In genomic region chr6:90204327-90204726, GRCh38 we compare ENCODE assay signal across 25 cellular contexts.
DNase-seq lines count a peak whose midpoint lies in the region; ATAC-seq and TF ChIP-seq lines count a peak whose summit lies in the region.
"Had no signal": no experiment of that assay in that cellular context is flagged by ENCODE, and none has a peak within 500 bp of the region (broad histone marks: within the 10 kb centered on the region; RNA-seq: fewer than 3 reads in every experiment).

No MANE protein-coding gene starts in this region.

- no peak overlapping the region for H3K27ac ChIP-seq in heart left ventricle
- no peak overlapping the region for H3K27ac ChIP-seq in left ventricle myocardium inferior (replicated peaks)
- no peak overlapping the region for H3K27ac ChIP-seq in heart right ventricle
- H3K27ac ChIP-seq: brain microvascular endothelial cell, vagina had no signal

- TF ChIP-seq CTCF in heart left ventricle (IDR thresholded peaks at IDR 0.05) (no peak), left ventricle myocardium inferior (IDR thresholded peaks at IDR 0.05; ENCODE audit: borderline replicate concordance) (no peak), heart right ventricle (IDR thresholded peaks at IDR 0.05) (no peak)

- H3K27me3 Mint-ChIP-seq in activated naive CD8-positive, alpha-beta T cell treated with anti-CD3 and anti-CD28 coated beads, Interleukin-2, amount 50 U/mL, for 24 hours, result no peaks in the 10 kb centered on the region
- H3K27me3 Mint-ChIP-seq: CD8-positive, alpha-beta memory T cell had no signal

- TF ChIP-seq POLR2A in heart left ventricle (IDR thresholded peaks at IDR 0.05), result no peak

- no peak overlapping the region for H3K4me3 ChIP-seq in heart left ventricle
- H3K4me3 ChIP-seq in left ventricle myocardium inferior, result no peak overlapping the region
- no peak overlapping the region for H3K4me3 ChIP-seq in heart right ventricle
- H3K4me3 ChIP-seq: vagina had no signal

- DNase-seq in heart left ventricle (no peak), left ventricle myocardium inferior (no peak), heart right ventricle (no peak), RKO (ENCODE audit: low spot score) (no peak), mesenteric fat pad (ENCODE audit: low spot score) (no peak)
- DNase-seq in activated naive CD8-positive, alpha-beta T cell treated with anti-CD3 and anti-CD28 coated beads, Interleukin-2, amount 50 U/mL, for 24 hours, result no peak
- DNase-seq: activated CD4-positive, CD25-positive, alpha-beta regulatory T cell; activated naive CD4-positive, alpha-beta T cell treated with anti-CD3 and anti-CD28 coated beads for 36 hours; brain microvascular endothelial cell; CD8-positive, alpha-beta memory T cell; dermis blood vessel endothelial cell; DMS79 treated with DMSO at 0.1 percent for 48 hours; HCEC 1CT; hippocampal formation; kidney; NCI-H1436; NCI-H446 treated with DMSO at 0.1 percent for 48 hours; occipital lobe; SIG-M5; stimulated activated CD4-positive, alpha-beta T cell treated with anti-CD3 and anti-CD28 coated beads, Interleukin-2, amount 100 ng/mL, for 24 hours; substantia nigra; T-helper 2 cell had no signal

- peaks cover 0 to 11% (median 0%) of the 10 kb centered on the region in 12 donors for H3K4me1 ChIP-seq in heart left ventricle
- peaks cover under 1% of the 10 kb centered on the region for H3K4me1 ChIP-seq in left ventricle myocardium inferior
- H3K4me1 ChIP-seq in heart right ventricle, result peaks cover 0 to 14% (median 0%) of the 10 kb centered on the region in 9 donors

- ATAC-seq in heart left ventricle (peak in 3 of 4 donors; percentile 41 to 79 (median 64)), heart right ventricle (peak in 5 of 8 donors; percentile 26 to 79 (median 53)), GM18502 (IDR thresholded peaks at IDR 0.05; ENCODE audit: poor library complexity, unreplicated experiment) (no peak), HG03469 (IDR thresholded peaks at IDR 0.05; ENCODE audit: unreplicated experiment) (no peak)
- peak; percentile 59 for ATAC-seq in activated naive CD8-positive, alpha-beta T cell treated with anti-CD3 and anti-CD28 coated beads, Interleukin-2, amount 50 U/mL, for 24 hours

- no peaks in the 10 kb centered on the region for H3K9me3 ChIP-seq in heart left ventricle
- no peaks in the 10 kb centered on the region for H3K9me3 ChIP-seq in left ventricle myocardium inferior (replicated peaks)
- no peaks in the 10 kb centered on the region for H3K9me3 ChIP-seq in heart right ventricle
- H3K9me3 ChIP-seq: vagina had no signal

- H3K27me3 ChIP-seq in heart left ventricle, result no peaks in the 10 kb centered on the region
- H3K27me3 ChIP-seq in left ventricle myocardium inferior (ENCODE audit: low read depth), result no peaks in the 10 kb centered on the region
- H3K27me3 ChIP-seq in heart right ventricle, result no peaks in the 10 kb centered on the region
- H3K27me3 ChIP-seq: brain microvascular endothelial cell, vagina had no signal

- H3K4me1 Mint-ChIP-seq in activated naive CD8-positive, alpha-beta T cell treated with anti-CD3 and anti-CD28 coated beads, Interleukin-2, amount 50 U/mL, for 24 hours, result peaks cover 82% of the 10 kb centered on the region

- 52 to 73% (median 60%) methylated on average over 4 of the region's 4 CpGs for WGBS in heart left ventricle, 4 donors
- 62 to 67% methylated on average over 4 of the region's 4 CpGs for WGBS in heart right ventricle, 2 donors

- peaks cover 84% of the 10 kb centered on the region for H3K36me3 Mint-ChIP-seq in activated naive CD8-positive, alpha-beta T cell treated with anti-CD3 and anti-CD28 coated beads, Interleukin-2, amount 50 U/mL, for 24 hours (ENCODE audit: low read depth)

- no peak overlapping the region for H3K4me3 Mint-ChIP-seq in activated naive CD8-positive, alpha-beta T cell treated with anti-CD3 and anti-CD28 coated beads, Interleukin-2, amount 50 U/mL, for 24 hours
- H3K4me3 Mint-ChIP-seq: activated naive CD4-positive, alpha-beta T cell treated with anti-CD3 and anti-CD28 coated beads for 36 hours; CD8-positive, alpha-beta memory T cell had no signal

- intact Hi-C loops in heart left ventricle (cut with DNase I) (no loop called here), left ventricle myocardium inferior (cut with micrococcal nuclease) (no loop called here), heart right ventricle (cut with DNase I) (no loop called here)

- H3K27ac Mint-ChIP-seq in activated naive CD8-positive, alpha-beta T cell treated with anti-CD3 and anti-CD28 coated beads, Interleukin-2, amount 50 U/mL, for 24 hours, result peak overlapping the region; percentile 40
- H3K27ac Mint-ChIP-seq: activated naive CD4-positive, alpha-beta T cell treated with anti-CD3 and anti-CD28 coated beads for 36 hours had no signal

- H3K36me3 ChIP-seq in heart left ventricle, result no peaks in the 10 kb centered on the region
- H3K36me3 ChIP-seq in left ventricle myocardium inferior, result no peaks in the 10 kb centered on the region
- H3K36me3 ChIP-seq in heart right ventricle, result peaks cover 0 to 3% (median 0%) of the 10 kb centered on the region in 9 donors
- H3K36me3 ChIP-seq: brain microvascular endothelial cell, vagina had no signal

- H3K9me3 Mint-ChIP-seq in activated naive CD8-positive, alpha-beta T cell treated with anti-CD3 and anti-CD28 coated beads, Interleukin-2, amount 50 U/mL, for 24 hours, result peaks cover 2% of the 10 kb centered on the region
- H3K9me3 Mint-ChIP-seq: CD8-positive, alpha-beta memory T cell had no signal

Comparison
In these comparisons a context has a peak if more than half of its experiments do, and no peak if none do; other contexts are left out.
1. ATAC-seq: peak in heart left ventricle (3 of 4), activated naive CD8-positive, alpha-beta T cell treated with anti-CD3 and anti-CD28 coated beads, Interleukin-2, amount 50 U/mL, for 24 hours (single experiment) and heart right ventricle (5 of 8); none in GM18502 (single experiment) and HG03469 (single experiment).